Comparison of ENCODE assay signal across 8 cellular contexts in the genomic region with DNA sequence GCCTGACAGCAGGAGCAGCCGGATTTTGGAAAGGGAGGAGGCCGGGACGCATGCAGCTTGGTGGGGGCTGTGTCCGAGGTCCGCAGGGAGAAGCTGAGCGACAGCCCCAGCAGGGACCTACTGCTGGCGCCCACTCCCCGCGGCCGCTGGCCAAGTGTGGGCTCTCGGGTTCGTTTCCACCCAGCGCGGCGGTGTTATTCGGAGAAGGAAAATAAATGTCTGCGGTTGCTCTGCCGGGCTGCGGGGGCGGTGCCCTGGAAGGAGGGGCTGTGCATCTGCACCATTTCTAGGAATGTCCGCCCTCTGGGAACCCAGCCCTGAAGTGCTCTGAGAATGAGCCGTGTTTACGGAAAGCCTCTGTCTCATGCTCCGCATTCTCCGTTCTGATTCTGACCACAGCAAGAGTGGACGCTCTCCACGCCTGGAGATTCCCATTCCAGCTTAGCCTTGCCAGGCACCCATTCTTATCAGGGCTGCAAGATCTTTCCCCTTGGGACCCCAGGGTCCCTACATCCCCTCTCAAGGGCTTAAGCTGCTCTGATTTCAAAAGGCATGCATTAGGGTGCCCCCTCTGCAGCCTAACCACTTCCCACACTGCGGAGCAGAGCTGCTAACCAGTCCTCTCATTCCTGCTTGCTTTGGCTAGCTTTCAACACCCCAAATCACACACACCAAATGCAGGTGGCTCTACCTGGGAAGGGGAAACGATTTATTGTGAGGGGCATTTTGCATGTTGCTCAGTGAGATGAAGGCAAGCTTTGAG.
DNase-seq lines count a peak whose midpoint lies in the region; ATAC-seq and TF ChIP-seq lines count a peak whose summit lies in the region.

No MANE protein-coding gene starts in this region.

- peak overlapping the region; percentile 70 for H3K4me3 Mint-ChIP-seq in mesothelial cell of epicardium

- H3K9me3 ChIP-seq in esophagus (ENCODE audit: control insufficient read depth in 2 of 2, insufficient read depth in 1 of 2, low read depth in 1 of 2, low read length in 1 of 2): no peaks in the 10 kb centered on the region
- no peaks in the 10 kb centered on the region for H3K9me3 ChIP-seq in upper lobe of left lung
- no peaks in the 10 kb centered on the region for H3K9me3 ChIP-seq in BE2C

- H3K4me1 ChIP-seq in esophagus (ENCODE audit: control insufficient read depth in 2 of 2, insufficient read depth in 2 of 2, low read length in 1 of 2) (peaks cover 2 to 6% of the 10 kb centered on the region in 2 donors), upper lobe of left lung (peaks cover 9 to 19% (median 10%) of the 10 kb centered on the region in 4 donors), BE2C (no peaks in the 10 kb centered on the region)

- peaks cover 5% of the 10 kb centered on the region for H3K9me3 Mint-ChIP-seq in mesothelial cell of epicardium

- H3K4me3 ChIP-seq in esophagus (ENCODE audit: low read depth in 1 of 2, low read length in 2 of 2) (peak overlapping the region; percentile 37 to 38), upper lobe of left lung (peak overlapping the region in 3 of 4 donors; percentile 41 to 52 (median 50)), BE2C (ENCODE audit: low read depth, low read length) (no peak overlapping the region)

- peak overlapping the region; percentile 42 to 47 for H3K27ac ChIP-seq in esophagus (ENCODE audit: low read depth in 2 of 2, low read length in 1 of 2)
- H3K27ac ChIP-seq in upper lobe of left lung: peak overlapping the region; percentile 48 to 75 (median 69)

- no peak for TF ChIP-seq POLR2A in upper lobe of left lung (IDR thresholded peaks at IDR 0.05)

- ATAC-seq in upper lobe of left lung (ENCODE audit: low FRiP score in 2 of 2) (peak; percentile 91 to 95), GM18502 (IDR thresholded peaks at IDR 0.05; ENCODE audit: poor library complexity, unreplicated experiment) (no peak)

- WGBS in esophagus, 2 donors: 3 to 5% methylated on average over 29 of the region's 29 CpGs
- WGBS in upper lobe of left lung, 2 donors: 0 to 3% methylated on average over 20 to 29 of the region's 29 CpGs

- peaks cover 26% of the 10 kb centered on the region for H3K4me1 Mint-ChIP-seq in mesothelial cell of epicardium

- no peaks in the 10 kb centered on the region for H3K27me3 ChIP-seq in esophagus (ENCODE audit: control insufficient read depth in 1 of 2, insufficient read depth in 2 of 2, low read length in 2 of 2)
- H3K27me3 ChIP-seq in upper lobe of left lung: peaks cover 0 to 3% (median 0%) of the 10 kb centered on the region in 4 donors
- H3K27me3 ChIP-seq in BE2C: no peaks in the 10 kb centered on the region

- peak; percentile 26 to 89 (median 73) for TF ChIP-seq EP300 in upper lobe of left lung (IDR thresholded peaks at IDR 0.05)

- H3K27me3 Mint-ChIP-seq in mesothelial cell of epicardium (ENCODE audit: low read depth): peaks cover 2% of the 10 kb centered on the region

- H3K27ac Mint-ChIP-seq in mesothelial cell of epicardium: peak overlapping the region; percentile 88

- H3K36me3 Mint-ChIP-seq in mesothelial cell of epicardium: no peaks in the 10 kb centered on the region

- TF ChIP-seq CTCF in mesothelial cell of epicardium (IDR thresholded peaks at IDR 0.05; ENCODE audit: unreplicated experiment) (no peak), upper lobe of left lung (IDR thresholded peaks at IDR 0.05) (no peak), BE2C (IDR thresholded peaks at IDR 0.05; ENCODE audit: low read depth, low read length) (no peak)

- H3K36me3 ChIP-seq in esophagus (ENCODE audit: control insufficient read depth in 2 of 2, insufficient read depth in 2 of 2, low read length in 1 of 2): no peaks in the 10 kb centered on the region
- H3K36me3 ChIP-seq in upper lobe of left lung: no peaks in the 10 kb centered on the region
- H3K36me3 ChIP-seq in BE2C: no peaks in the 10 kb centered on the region

- peak in 8 of 14 donors; percentile 1 to 62 (median 12) for DNase-seq in C1 segment of cervical spinal cord (lab: John Stamatoyannopoulos, UW)
- peak; percentile 51 to 78 for DNase-seq in mesothelial cell of epicardium (ENCODE audit: low spot score in 2 of 2, unreplicated experiment in 2 of 2)
- DNase-seq in upper lobe of left lung: peak; percentile 78 to 91
- DNase-seq in 8988T: no peak
- no peak for DNase-seq in BE2C

TF ChIP-seq in PFSK-1, 5 proteins besides CTCF, POLR2A, EP300 and RAD21:
- no peak for TF ChIP-seq POLR2AphosphoS5 (IDR thresholded peaks at IDR 0.05; ENCODE audit: low read depth, low read length)
- TF ChIP-seq TAF1 (IDR thresholded peaks at IDR 0.05; ENCODE audit: borderline replicate concordance, insufficient read depth, low read length): no peak
- peak; percentile 51 for TF ChIP-seq FOXP2 (optimal IDR thresholded peaks at IDR 0.05; ENCODE audit: borderline replicate concordance, extremely low read depth, extremely low read length, insufficient read depth)
- TF ChIP-seq SIN3A (IDR thresholded peaks at IDR 0.05; ENCODE audit: borderline replicate concordance, insufficient read depth, low read length): peak; percentile 80; the same call in 1 of the 2 replicates

Comparison
In these comparisons a context has a peak if more than half of its experiments do, and no peak if none do; other contexts are left out.
1. DNase-seq: peak in C1 segment of cervical spinal cord (8 of 14), mesothelial cell of epicardium (2 of 2) and upper lobe of left lung (2 of 2); none in 8988T (single experiment) and BE2C (single experiment).